8 cellular contexts compared by ENCODE assay signal in the genomic region with DNA sequence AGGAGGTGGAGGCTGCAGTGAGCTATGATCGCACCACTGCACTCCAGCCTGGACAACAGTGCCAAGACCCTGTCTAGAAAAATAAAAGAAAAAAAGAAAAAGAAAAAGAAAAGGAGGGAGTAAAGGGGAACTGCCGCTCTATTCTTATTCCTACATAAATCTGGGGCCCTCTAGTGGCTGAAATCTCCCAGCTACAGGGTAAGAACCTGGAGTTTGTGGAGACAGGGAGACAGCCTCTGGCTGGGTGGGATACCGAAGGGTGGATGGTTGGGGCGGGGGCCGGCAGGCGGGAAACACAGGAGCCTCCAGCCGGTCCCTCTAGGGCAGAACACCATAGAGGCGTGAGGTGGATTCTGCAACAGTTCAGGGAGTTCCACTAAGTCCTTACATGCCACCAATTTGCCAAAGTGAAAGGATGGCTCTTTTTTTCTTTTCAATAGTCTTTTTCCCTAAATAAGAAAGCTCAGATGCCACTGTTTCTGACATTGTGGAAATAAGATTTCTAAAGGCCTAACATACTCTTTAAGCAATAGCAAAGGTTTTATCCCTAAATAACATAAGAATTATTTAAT.
DNase-seq lines count a peak whose midpoint lies in the region; ATAC-seq and TF ChIP-seq lines count a peak whose summit lies in the region.

No MANE protein-coding gene starts in this region.

- peaks cover 0 to 2% of the 10 kb centered on the region in 2 donors for H3K4me1 ChIP-seq in aorta (ENCODE audit: control insufficient read depth in 1 of 2, insufficient read depth in 2 of 2, low read length in 2 of 2)

- TF ChIP-seq CTCF in GM06990 (IDR thresholded peaks at IDR 0.05; ENCODE audit: insufficient read depth, low read length, poor library complexity, severe bottlenecking) = peak; percentile 77

- no peak overlapping the region for H3K4me3 ChIP-seq in GM06990 (replicated peaks; ENCODE audit: low read depth, low read length)
- H3K4me3 ChIP-seq in MG63 = no peak overlapping the region
- H3K4me3 ChIP-seq in aorta (ENCODE audit: low read length in 2 of 2) = no peak overlapping the region

- DNase-seq in GM06990 (ENCODE audit: extremely low read depth, insufficient read length) (no peak), MG63 (peak; percentile 4), cerebellar cortex (ENCODE audit: low spot score) (peak; percentile 62), lung microvascular endothelial cell (ENCODE audit: low read depth in 2 of 2) (peak; percentile 32 to 43), aorta (no peak), T-helper 9 cell (no peak), Ammon's horn (ENCODE audit: low spot score) (no peak)
- no peak for DNase-seq in activated T-cell treated with anti-CD3 and anti-CD28 coated beads, Interleukin-2, amount 50 U/mL, for 48 hours

- 71 to 76% methylated on average over 8 of the region's 8 CpGs for WGBS in aorta, 2 donors

- no peak overlapping the region for H3K27ac ChIP-seq in aorta (ENCODE audit: low read depth in 1 of 2, low read length in 2 of 2)

- no peak for ATAC-seq in aorta (ENCODE audit: low FRiP score)

- H3K27me3 ChIP-seq in GM06990 (replicated peaks; ENCODE audit: control insufficient read depth, insufficient read depth, low read length) (no peaks in the 10 kb centered on the region; the same call in none of the 2 replicates), MG63 (no peaks in the 10 kb centered on the region), aorta (ENCODE audit: control insufficient read depth in 1 of 2, insufficient read depth in 2 of 2, low read length in 1 of 2) (no peaks in the 10 kb centered on the region)

- H3K9me3 ChIP-seq in MG63 (no peaks in the 10 kb centered on the region), aorta (ENCODE audit: control insufficient read depth, low read length) (no peaks in the 10 kb centered on the region)

- H3K36me3 ChIP-seq in GM06990 (ENCODE audit: control insufficient read depth, insufficient read depth, low read length) (no peaks in the 10 kb centered on the region), MG63 (peaks cover 3% of the 10 kb centered on the region; the same call in 1 of the 2 replicates), aorta (ENCODE audit: control insufficient read depth in 1 of 2, insufficient read depth in 2 of 2, low read length in 1 of 2) (no peaks in the 10 kb centered on the region)

- intact Hi-C loops in aorta (cut with DNase I) = loop anchor here in 1 of 2 donors (10.0 kb wide), 2 partner anchors 357 to 487 kb away; no protein-coding TSS in a partner anchor

Comparison
In these comparisons a context has a peak if more than half of its experiments do, and no peak if none do; other contexts are left out.
1. DNase-seq: peak in MG63 (single experiment), cerebellar cortex (single experiment) and lung microvascular endothelial cell (2 of 2); none in GM06990 (single experiment), aorta (0 of 2), T-helper 9 cell (single experiment), activated T-cell treated with anti-CD3 and anti-CD28 coated beads, Interleukin-2, amount 50 U/mL, for 48 hours (0 of 2) and Ammon's horn (single experiment).